ENCODE assay signal across 25 cellular contexts in genomic region chr18:68509902-68510301, GRCh38.
"Had no signal": no experiment of that assay in that cellular context is flagged by ENCODE, and none has a peak within 500 bp of the region (broad histone marks: within the 10 kb centered on the region; RNA-seq: fewer than 3 reads in every experiment).

No MANE protein-coding gene starts in this region.

- H3K4me3 ChIP-seq: left ventricle myocardium inferior, lung, pancreas, prostate gland, skin epidermis, stomach, testis, thyroid gland, transverse colon, upper lobe of left lung, vagina had no signal

- H3K36me3 ChIP-seq: left ventricle myocardium inferior, pancreas, prostate gland, stomach, thyroid gland, transverse colon, upper lobe of left lung, vagina had no signal

- H3K9me3 ChIP-seq: pancreas, prostate gland, stomach, testis, thyroid gland, transverse colon, upper lobe of left lung, vagina had no signal

- DNase-seq: islet precursor cell; left ventricle myocardium inferior; mesendoderm; naive B cell; natural killer cell; nucleus accumbens; pancreas; posterior cingulate gyrus; retina; right cardiac atrium; stimulated activated CD4-positive, alpha-beta T cell treated with anti-CD3 and anti-CD28 coated beads, Interleukin-12 subunit alpha, Interleukin-12 subunit beta, amount 100 ng/mL, for 4 hours; stimulated activated CD4-positive, alpha-beta T cell treated with anti-CD3 and anti-CD28 coated beads, Interleukin-15, amount 100 ng/mL, for 24 hours; stimulated activated CD4-positive, alpha-beta T cell treated with anti-CD3 and anti-CD28 coated beads, Interleukin-2, amount 100 ng/mL, for 24 hours; stimulated activated CD4-positive, alpha-beta T cell treated with anti-CD3 and anti-CD28 coated beads, Interleukin-4, amount 100 ng/mL, for 1 hour; stimulated activated naive B cell treated with anti-CD40 and anti-IgM and Interleukin-4, amounts not matched to agents 10 μg/mL and 1 μg/mL and 100 μg/mL, for 72 hours; stimulated activated naive CD8-positive, alpha-beta T cell treated with anti-CD3 and anti-CD28 coated beads, Interleukin-15, Interleukin-2, amounts not matched to agents 100 U/mL and 50 U/mL, for 24 hours; stomach; testis; thyroid gland; transverse colon; upper lobe of left lung had no signal

- H3K4me1 ChIP-seq: left ventricle myocardium inferior, pancreas, prostate gland, stomach, testis, thyroid gland, transverse colon, upper lobe of left lung, vagina had no signal

- H3K27me3 ChIP-seq: pancreas, stomach, testis, thyroid gland, transverse colon, upper lobe of left lung, vagina had no signal
